ENCODE assay signal across 21 cellular contexts in the genomic region with DNA sequence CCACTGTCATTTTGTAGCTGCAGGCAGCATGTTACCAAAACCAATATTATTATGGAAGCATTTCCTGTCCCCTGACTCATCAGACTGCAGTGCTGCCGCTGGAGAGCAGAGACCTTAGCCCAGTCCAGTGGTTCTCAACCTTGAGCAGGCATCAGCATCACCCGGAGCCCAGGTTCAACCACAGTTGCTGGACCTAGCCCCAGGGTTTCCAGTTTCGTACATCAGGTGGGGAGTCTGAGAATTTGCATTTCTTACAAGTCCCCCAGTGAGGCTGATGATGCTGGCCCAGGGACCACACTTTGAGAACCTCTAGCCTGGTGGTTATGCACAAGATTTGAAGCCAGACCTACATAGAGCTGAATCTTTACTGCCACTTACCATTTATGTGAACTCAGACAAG. TPM values are rescaled to one million over a fixed set of nuclear protein-coding genes. Genes with fewer than 3 reads are reported as not detected.
DNase-seq lines count a peak whose midpoint lies in the region; ATAC-seq and TF ChIP-seq lines count a peak whose summit lies in the region.
"Had no signal": no experiment of that assay in that cellular context is flagged by ENCODE, and none has a peak within 500 bp of the region (broad histone marks: within the 10 kb centered on the region; RNA-seq: fewer than 3 reads in every experiment).

No MANE protein-coding gene starts in this region.

- TF ChIP-seq POLR2A in vagina (IDR thresholded peaks at IDR 0.05) = no peak

- H3K36me3 ChIP-seq in psoas muscle (ENCODE audit: insufficient read depth in 1 of 2, low read depth in 1 of 2) (no peaks in the 10 kb centered on the region), vagina (no peaks in the 10 kb centered on the region)

- H3K27ac ChIP-seq in psoas muscle = no peak overlapping the region
- H3K27ac ChIP-seq in vagina = no peak overlapping the region

- DNase-seq in psoas muscle (no peak), vagina (ENCODE audit: extremely low spot score in 2 of 2) (no peak)
- DNase-seq in activated CD4-positive, alpha-beta T cell treated with anti-CD3 and anti-CD28 coated beads, Interleukin-2, amount 50 U/mL, for 1 hour = no peak
- DNase-seq: activated CD8-positive, alpha-beta T cell treated with anti-CD3 and anti-CD28 coated beads, Interleukin-2, amount 10 ng/mL, durations not matched to agents 7 days and 5 days; activated gamma-delta T cell; effector memory CD4-positive, alpha-beta T cell; HFFc6; midbrain; NCI-H2171; NK-92 treated with Interleukin-12 subunit alpha and Interleukin-12 subunit beta, amount 100 ng/mL, for 24 hours; occipital lobe; SIG-M5; substantia nigra had no signal

- H3K4me1 Mint-ChIP-seq in dendritic cell treated with granulocyte-macrophage colony-stimulating factor and Interleukin-4, amounts not matched to agents 40 ng/mL and 50 ng/mL, for 4 days (ENCODE audit: low read depth) = peaks cover 50% of the 10 kb centered on the region

- H3K27ac Mint-ChIP-seq in dendritic cell treated with granulocyte-macrophage colony-stimulating factor and Interleukin-4, amounts not matched to agents 40 ng/mL and 50 ng/mL, for 4 days = peak overlapping the region; percentile 83
- H3K27ac Mint-ChIP-seq: HFFc6 had no signal

- intact Hi-C loops in dendritic cell treated with granulocyte-macrophage colony-stimulating factor and Interleukin-4, amounts not matched to agents 40 ng/mL and 50 ng/mL, for 4 days (cut with micrococcal nuclease) = loop anchor here (5.0 kb wide), 1 partner anchor 79 kb away; no protein-coding TSS in a partner anchor
- intact Hi-C loops in psoas muscle (cut with DNase I) = no loop called here
- intact Hi-C loops in vagina (cut with DNase I) = no loop called here

- H3K4me3 Mint-ChIP-seq in dendritic cell treated with granulocyte-macrophage colony-stimulating factor and Interleukin-4, amounts not matched to agents 40 ng/mL and 50 ng/mL, for 4 days = no peak overlapping the region
- H3K4me3 Mint-ChIP-seq: activated CD8-positive, alpha-beta T cell treated with anti-CD3 and anti-CD28 coated beads, Interleukin-2, amount 10 ng/mL, durations not matched to agents 7 days and 5 days; brain; HFFc6 had no signal

- WGBS in psoas muscle, 3 donors = 88 to 91% (median 91%) methylated on average over 3 of the region's 3 CpGs

- H3K4me1 ChIP-seq in psoas muscle (no peaks in the 10 kb centered on the region), vagina (no peaks in the 10 kb centered on the region)

- H3K4me3 ChIP-seq in psoas muscle (no peak overlapping the region), vagina (no peak overlapping the region)
- H3K4me3 ChIP-seq: smooth muscle cell had no signal

- no peaks in the 10 kb centered on the region for H3K9me3 Mint-ChIP-seq in dendritic cell treated with granulocyte-macrophage colony-stimulating factor and Interleukin-4, amounts not matched to agents 40 ng/mL and 50 ng/mL, for 4 days

- no peak for TF ChIP-seq CTCF in psoas muscle (IDR thresholded peaks at IDR 0.05)
- no peak for TF ChIP-seq CTCF in vagina (IDR thresholded peaks at IDR 0.05)

- peaks cover 37% of the 10 kb centered on the region for H3K36me3 Mint-ChIP-seq in dendritic cell treated with granulocyte-macrophage colony-stimulating factor and Interleukin-4, amounts not matched to agents 40 ng/mL and 50 ng/mL, for 4 days (ENCODE audit: low read depth)
- H3K36me3 Mint-ChIP-seq: brain had no signal

- ATAC-seq in GM18870 (IDR thresholded peaks at IDR 0.05; ENCODE audit: unreplicated experiment) (peak; percentile 54), GM21529 (IDR thresholded peaks at IDR 0.05; ENCODE audit: unreplicated experiment) (peak; percentile 63), HG03095 (IDR thresholded peaks at IDR 0.05; ENCODE audit: unreplicated experiment) (peak; percentile 63), HG03045 (IDR thresholded peaks at IDR 0.05; ENCODE audit: unreplicated experiment) (no peak), psoas muscle (no peak)
- ATAC-seq: activated CD8-positive, alpha-beta T cell treated with anti-CD3 and anti-CD28 coated beads, Interleukin-2, amount 10 ng/mL, durations not matched to agents 7 days and 5 days had no signal

- H3K9me3 ChIP-seq in psoas muscle (no peaks in the 10 kb centered on the region), vagina (no peaks in the 10 kb centered on the region)

- no peaks in the 10 kb centered on the region for H3K27me3 Mint-ChIP-seq in dendritic cell treated with granulocyte-macrophage colony-stimulating factor and Interleukin-4, amounts not matched to agents 40 ng/mL and 50 ng/mL, for 4 days

- H3K27me3 ChIP-seq in psoas muscle (ENCODE audit: insufficient read depth in 3 of 3, low read length in 2 of 3) (peaks cover 0 to 2% (median 0%) of the 10 kb centered on the region in 3 donors), vagina (no peaks in the 10 kb centered on the region)

RNA-seq across cellular contexts. Expression of gene LY86, which starts 47.3 kb away (rescaled TPM):
- 1 to 10 TPM in 1 of 4 donors, under 1 TPM in 3; 0.39 to 1.3 (median 0.49) TPM for total RNA-seq in psoas muscle
- under 1 TPM; 0.18 to 0.42 (median 0.27) TPM for polyA plus RNA-seq in psoas muscle
- total RNA-seq in vagina = 4.9 TPM
- total RNA-seq: fibroblast of villous mesenchyme, HFFc6, smooth muscle cell had no signal
- polyA plus RNA-seq: smooth muscle cell had no signal

Comparison
In these comparisons a context has a peak if more than half of its experiments do, and no peak if none do; other contexts are left out.
1. ATAC-seq: peak in GM18870 (single experiment), GM21529 (single experiment) and HG03095 (single experiment); none in HG03045 (single experiment) and psoas muscle (0 of 4).